Comparison of ENCODE assay signal across 8 cellular contexts in genomic region chr21:44920694-44921604, GRCh38. TPM values are rescaled to one million over a fixed set of nuclear protein-coding genes. Genes with fewer than 3 reads are reported as not detected.
DNase-seq lines count a peak whose midpoint lies in the region; ATAC-seq, FAIRE-seq and TF ChIP-seq lines count a peak whose summit lies in the region.

Gene ITGB2 (minus strand): TSS chr21:44920899. CDS start chr21:44910782, 10,117 bp downstream.

- CTCF ChIA-PET in activated CD8-positive, alpha-beta memory T cell treated with anti-CD3 and anti-CD28 coated beads for 36 hours (lab: Charles Lee), result interaction anchor here (0.7 kb wide), 1 partner anchor 11 kb away, joined by 3 read pairs; no protein-coding TSS in a partner anchor

- H3K9me3 Mint-ChIP-seq in IgD-negative memory B cell, result no peaks in the 10 kb centered on the region

- peak within 1 kb of the TSS in 1 of 2 donors; percentile 46 for H3K4me3 ChIP-seq in kidney (ENCODE audit: low read length in 2 of 2)

- peak within 1 kb of the TSS; percentile 83 to 100 (median 98) for H3K4me3 Mint-ChIP-seq in IgD-negative memory B cell

- no peaks in the 10 kb centered on the region for H3K36me3 ChIP-seq in kidney (ENCODE audit: control insufficient read depth in 1 of 2, insufficient read depth in 2 of 2, low read length in 2 of 2)

- H3K9me3 ChIP-seq in kidney (ENCODE audit: control insufficient read depth in 1 of 2, low read length in 2 of 2), result no peaks in the 10 kb centered on the region

- intact Hi-C loops in kidney (cut with DNase I), result no loop called here

- H3K4me1 Mint-ChIP-seq in IgD-negative memory B cell, result peaks cover 43 to 70% (median 57%) of the 10 kb centered on the region in 3 donors

- peaks cover 2% of the 10 kb centered on the region for H3K36me3 Mint-ChIP-seq in IgD-negative memory B cell

- H3K27me3 Mint-ChIP-seq in IgD-negative memory B cell, result no peaks in the 10 kb centered on the region

- no peak within 1 kb of the TSS for H3K9ac ChIP-seq in kidney (ENCODE audit: low read length in 2 of 2)

- H3K4me1 ChIP-seq in kidney (ENCODE audit: control insufficient read depth in 1 of 2, insufficient read depth in 1 of 2, low read depth in 1 of 2, low read length in 2 of 2), result peaks cover 0 to 6% of the 10 kb centered on the region in 2 donors

- POLR2A ChIA-PET in activated CD8-positive, alpha-beta memory T cell treated with anti-CD3 and anti-CD28 coated beads for 36 hours (lab: Charles Lee), result interaction anchor here (0.6 to 1.1 kb wide), 4 partner anchors 10 to 156 kb away, joined by 3 to 7 read pairs (median 6); no protein-coding TSS in a partner anchor

- FAIRE-seq in kidney (lab: Jason Lieb, UNC), result no peak

- peak within 1 kb of the TSS; percentile 83 to 93 (median 92) for H3K27ac Mint-ChIP-seq in IgD-negative memory B cell

- DNase-seq in kidney (peak; percentile 82), DMS 273 treated with DMSO at 0.1 percent for 48 hours (lab: John Stamatoyannopoulos, UW) (no peak), NCI-H748 (lab: John Stamatoyannopoulos, UW; ENCODE audit: unreplicated experiment) (no peak)
- peak; percentile 41 to 58 for DNase-seq in stimulated activated CD8-positive, alpha-beta memory T cell treated with anti-CD3 and anti-CD28 coated beads, Interleukin-7, amount 100 ng/mL, for 4 hours (ENCODE audit: low read depth in 2 of 2)

- ATAC-seq in GM18909 (IDR thresholded peaks at IDR 0.05; ENCODE audit: poor library complexity, unreplicated experiment) (peak; percentile 75), GM18867 (IDR thresholded peaks at IDR 0.05; ENCODE audit: unreplicated experiment) (no peak)

- no peak within 1 kb of the TSS for H3K27ac ChIP-seq in kidney (ENCODE audit: low read depth in 2 of 2, low read length in 2 of 2)

- TF ChIP-seq CTCF in kidney (IDR thresholded peaks at IDR 0.05; ENCODE audit: borderline replicate concordance, extremely low read depth, insufficient read depth), result no peak

RNA-seq across cellular contexts. Expression of gene ITGB2, which starts in this region (rescaled TPM):
- polyA plus RNA-seq in IgD-negative memory B cell (294 TPM), kidney (ENCODE audit: insufficient read depth, low read depth, low replicate concordance) (9.5 TPM)
- total RNA-seq in activated CD8-positive, alpha-beta memory T cell treated with anti-CD3 and anti-CD28 coated beads for 36 hours, result 100 to 1,000 TPM; 197 to 216 TPM
- total RNA-seq in kidney, result 111 TPM

Comparison
In these comparisons a context has a peak if more than half of its experiments do, and no peak if none do; other contexts are left out.
1. RNA of gene ITGB2 (polyA plus RNA-seq): 294 TPM in IgD-negative memory B cell (single experiment); 9.5 TPM in kidney (single experiment); every median in the first group is over 10 times any median in the second.
2. DNase-seq: peak in kidney (single experiment) and stimulated activated CD8-positive, alpha-beta memory T cell treated with anti-CD3 and anti-CD28 coated beads, Interleukin-7, amount 100 ng/mL, for 4 hours (2 of 2); none in DMS 273 treated with DMSO at 0.1 percent for 48 hours (single experiment) and NCI-H748 (single experiment).